Comparison of ENCODE assay signal across 8 cellular contexts in the genomic region with DNA sequence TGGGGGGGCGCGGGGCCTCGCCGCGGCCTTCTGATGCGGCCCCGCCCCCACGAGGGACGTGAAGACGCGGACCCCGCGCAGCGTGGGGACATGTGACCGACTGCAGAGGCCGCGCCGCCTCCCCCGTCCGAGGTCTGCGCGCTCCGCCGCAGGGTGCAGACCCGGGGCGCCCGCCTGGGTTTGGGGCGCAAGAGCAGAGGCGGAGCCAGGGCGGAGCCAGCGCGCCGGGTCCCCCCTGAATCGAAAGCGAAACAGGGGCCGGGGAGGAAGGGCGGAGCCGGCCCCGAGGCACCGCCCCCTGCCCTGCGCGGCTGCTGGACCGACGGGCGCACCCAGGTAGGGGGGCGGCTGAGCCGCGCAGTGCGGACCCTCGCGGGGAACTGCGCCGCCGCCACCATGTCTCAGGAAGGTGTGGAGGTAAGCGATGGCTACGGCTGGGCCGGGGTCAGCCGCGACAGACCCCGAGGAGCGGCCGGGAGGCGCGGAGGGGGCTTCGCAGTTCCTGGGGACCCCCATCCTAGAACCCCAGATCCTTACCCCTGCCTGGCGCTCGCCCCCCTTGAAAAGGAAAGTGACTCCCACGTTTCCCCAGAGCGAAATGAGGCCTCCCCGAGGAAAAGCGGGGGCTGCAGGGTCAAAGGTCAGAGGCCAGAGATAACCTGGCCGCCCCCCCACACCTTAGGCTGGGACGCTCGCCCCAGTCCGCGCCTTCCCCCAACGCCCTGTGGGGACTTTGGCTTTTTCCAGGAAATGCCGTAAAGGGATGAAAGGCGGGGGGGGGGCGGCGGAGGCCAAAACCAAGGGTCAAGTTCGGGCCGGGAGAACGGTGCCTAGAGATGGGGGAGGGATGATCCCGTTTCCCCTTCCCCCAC. TPM values are rescaled to one million over a fixed set of nuclear protein-coding genes. Genes with fewer than 3 reads are reported as not detected.
A peak's percentile ranks its signal among the peaks of the same experiment; 100 is the strongest.
DNase-seq lines count a peak whose midpoint lies in the region; ATAC-seq and TF ChIP-seq lines count a peak whose summit lies in the region.

A gene (plus strand): TSS at position 286 of the 872 bp plus-strand sequence. CDS start 111 bp downstream, at position 397.

- CTCF ChIA-PET in BJ (lab: Yijun Ruan, JAX), result no interaction called here

- POLR2A ChIA-PET in BJ (lab: Charles Lee), result no interaction called here

- peak; percentile 85 for ATAC-seq in GM19372 (IDR thresholded peaks at IDR 0.05; ENCODE audit: low read depth, unreplicated experiment)

- TF ChIP-seq CTCF in BJ (IDR thresholded peaks at IDR 0.05; ENCODE audit: insufficient read depth, low read depth, low read length) (no peak), HL-60 (IDR thresholded peaks at IDR 0.05; ENCODE audit: insufficient read depth, low read length) (no peak), right atrium auricular region (IDR thresholded peaks at IDR 0.05) (no peak)

- H3K36me3 ChIP-seq in BJ (ENCODE audit: control insufficient read depth, insufficient read depth, low read length) (peaks cover 9% of the 10 kb centered on the region), right atrium auricular region (peaks cover 11% of the 10 kb centered on the region)

- no peaks in the 10 kb centered on the region for H3K27me3 ChIP-seq in BJ (ENCODE audit: control insufficient read depth, insufficient read depth, low read length)
- H3K27me3 ChIP-seq in HL-60 (ENCODE audit: insufficient read depth, poor library complexity, severe bottlenecking), result no peaks in the 10 kb centered on the region
- no peaks in the 10 kb centered on the region for H3K27me3 ChIP-seq in right atrium auricular region

- H3K4me3 ChIP-seq in BJ (ENCODE audit: low read depth, low read length) (peak within 1 kb of the TSS; percentile 99), HL-60 (replicated peaks; ENCODE audit: insufficient read depth, low read length) (peak within 1 kb of the TSS; percentile 93), right atrium auricular region (peak within 1 kb of the TSS; percentile 78 to 93)

- H3K27ac ChIP-seq in HL-60 (replicated peaks) (peak within 1 kb of the TSS; percentile 46), right atrium auricular region (peak within 1 kb of the TSS; percentile 89 to 90)

- peaks cover 0 to 10% of the 10 kb centered on the region in 2 donors for H3K4me1 ChIP-seq in right atrium auricular region

- intact Hi-C loops in T-helper 1 cell treated with Interleukin-12 subunit alpha and Interleukin-12 subunit beta and Interleukin-4 antibody, amounts not matched to agents 30 ng/mL and 1 ng/mL, for 36 hours (cut with micrococcal nuclease), result loop anchor here (1.0 kb wide), 4 partner anchors 10 to 152 kb away; a partner anchor contains a TSS

- DNase-seq in BJ (ENCODE audit: low read depth), result no peak
- DNase-seq in HL-60 (ENCODE audit: low read depth in 1 of 2, low spot score in 1 of 2), result peak; percentile 56 to 82
- peak in 39 of 56 donors; percentile 6 to 72 (median 45) for DNase-seq in amygdala (lab: John Stamatoyannopoulos, UW)
- DNase-seq in right atrium auricular region (ENCODE audit: low spot score), result peak; percentile 61
- no peak for DNase-seq in pulmonary artery endothelial cell (ENCODE audit: low read depth, low spot score)
- peak; percentile 80 for DNase-seq in ureter (ENCODE audit: low spot score)

- no peaks in the 10 kb centered on the region for H3K9me3 ChIP-seq in right atrium auricular region

RNA-seq across cellular contexts. Expression of the gene that starts here (rescaled TPM):
- polyA plus RNA-seq in BJ (2011; rRNA removed), result 30.1 and 42.2 TPM in 2 replicates
- 14.0 and 19.2 TPM in 2 replicates for polyA minus RNA-seq in BJ (2011; rRNA and poly(A)+ RNA removed)
- total RNA-seq in T-helper 1 cell treated with Interleukin-12 subunit alpha and Interleukin-12 subunit beta and Interleukin-4 antibody, amounts not matched to agents 30 ng/mL and 1 ng/mL, for 36 hours, result 101 and 105 TPM in 2 replicates
- total RNA-seq in right atrium auricular region (10 to 100 TPM; 11.6 to 16.8 TPM), pulmonary artery endothelial cell (22.9 and 23.8 TPM in 2 replicates), ureter (44.6 TPM)

Comparison
In these comparisons a context has a peak if more than half of its experiments do, and no peak if none do; other contexts are left out.
1. DNase-seq: peak in HL-60 (2 of 2), amygdala (39 of 56), right atrium auricular region (single experiment) and ureter (single experiment); none in BJ (single experiment) and pulmonary artery endothelial cell (single experiment).
2. Peak in every context shown above with its lines, with median percentiles within 50 percentile points of each other: H3K4me3 ChIP-seq.